9 cellular contexts compared by ENCODE assay signal in genomic region chr10:22314852-22315251, GRCh38. TPM values are rescaled to one million over a fixed set of nuclear protein-coding genes. Genes with fewer than 3 reads are reported as not detected.
A peak's percentile ranks its signal among the peaks of the same experiment; 100 is the strongest.
DNase-seq lines count a peak whose midpoint lies in the region; ATAC-seq and TF ChIP-seq lines count a peak whose summit lies in the region.
"Had no signal": no experiment of that assay in that cellular context is flagged by ENCODE, and none has a peak within 500 bp of the region (broad histone marks: within the 10 kb centered on the region; RNA-seq: fewer than 3 reads in every experiment).

No MANE protein-coding gene starts in this region.

- H3K9me3 Mint-ChIP-seq in activated CD8-positive, alpha-beta T cell treated with anti-CD3 and anti-CD28 coated beads, Interleukin-2, amount 10 ng/mL, durations not matched to agents 7 days and 5 days (ENCODE audit: insufficient read depth) = no peaks in the 10 kb centered on the region
- H3K9me3 Mint-ChIP-seq in natural killer cell = no peaks in the 10 kb centered on the region

- H3K27ac ChIP-seq in HCT116 (ENCODE audit: low read depth, low read length) (no peak overlapping the region), testis (peak overlapping the region in 1 of 2 donors; percentile 95)

- BruUV-seq in HCT116 (replicated peaks; lab: Mats Ljungman, UMichigan) = no TSS peak

- H3K79me2 ChIP-seq in HCT116 (ENCODE audit: insufficient read depth, low read length) = peaks cover 17% of the 10 kb centered on the region; the same call in 1 of the 2 replicates

- no peak for TF ChIP-seq RAD21 in HCT116 (IDR thresholded peaks at IDR 0.05; ENCODE audit: low read depth)

- TF ChIP-seq CTCF in HCT116 (IDR thresholded peaks at IDR 0.05 in 2 of 3, conservative IDR thresholded peaks at IDR 0.05 in 1 of 3; ENCODE audit: borderline replicate concordance in 1 of 3, insufficient read depth in 1 of 3, low read depth in 2 of 3, low read length in 2 of 3) (no peak), natural killer cell (IDR thresholded peaks at IDR 0.05) (no peak), testis (IDR thresholded peaks at IDR 0.05) (no peak), GM20000 (IDR thresholded peaks at IDR 0.05; ENCODE audit: extremely low read depth, missing control alignments) (no peak)

- H4K20me1 ChIP-seq in HCT116 (ENCODE audit: insufficient read depth) = no peaks in the 10 kb centered on the region

- H3K4me1 Mint-ChIP-seq in activated CD8-positive, alpha-beta T cell treated with anti-CD3 and anti-CD28 coated beads, Interleukin-2, amount 10 ng/mL, durations not matched to agents 7 days and 5 days (ENCODE audit: low read depth) = peaks cover 33% of the 10 kb centered on the region
- H3K4me1 Mint-ChIP-seq in natural killer cell = peaks cover 17 to 27% of the 10 kb centered on the region in 2 donors

- no peak overlapping the region for H2AFZ ChIP-seq in HCT116 (ENCODE audit: low read depth, low read length, poor library complexity, severe bottlenecking)

- no peak overlapping the region for H3K9ac ChIP-seq in HCT116 (ENCODE audit: low read length)

- RAD21 ChIA-PET in HCT116 (lab: Charles Lee; ENCODE audit: low non-redundant PET in 1 of 2, low total read pairs in 2 of 2, uncharacterized antibody in 2 of 2, unreplicated experiment in 2 of 2) = interaction anchor here in 1 of 2 experiments (0.6 kb wide), 1 partner anchor 69 kb away, joined by 3 read pairs; no protein-coding TSS in a partner anchor

- H3K27ac Mint-ChIP-seq in activated CD8-positive, alpha-beta T cell treated with anti-CD3 and anti-CD28 coated beads, Interleukin-2, amount 10 ng/mL, durations not matched to agents 7 days and 5 days = no peak overlapping the region
- peak overlapping the region in 1 of 2 donors; percentile 92 for H3K27ac Mint-ChIP-seq in natural killer cell

- DNase-seq in DMS 273 (lab: John Stamatoyannopoulos, UW; ENCODE audit: unreplicated experiment) = peak; percentile 14
- no peak for DNase-seq in DMS 273 treated with DMSO at 0.1 percent for 48 hours (lab: John Stamatoyannopoulos, UW)
- DNase-seq in HCT116 (ENCODE audit: low read depth, low spot score) = no peak
- DNase-seq in activated CD8-positive, alpha-beta T cell treated with anti-CD3 and anti-CD28 coated beads, Interleukin-2, amount 10 ng/mL, durations not matched to agents 7 days and 5 days = no peak
- no peak for DNase-seq in natural killer cell
- no peak for DNase-seq in testis
- DNase-seq in posterior vena cava (ENCODE audit: low spot score) = no peak
- DNase-seq in GM20000 (ENCODE audit: low spot score) = no peak

- peaks cover 5 to 29% of the 10 kb centered on the region in 2 experiments; a peak in 3 of 4 replicates for H3K4me1 ChIP-seq in HCT116 (ENCODE audit: control insufficient read depth in 1 of 2, insufficient read depth in 2 of 2, low read length in 2 of 2)
- peaks cover 9% of the 10 kb centered on the region for H3K4me1 ChIP-seq in testis

- no peaks in the 10 kb centered on the region for H3K9me2 ChIP-seq in HCT116 (ENCODE audit: insufficient read depth)

- ATAC-seq in HCT116 (no peak), natural killer cell (no peak)
- ATAC-seq in activated CD8-positive, alpha-beta T cell treated with anti-CD3 and anti-CD28 coated beads, Interleukin-2, amount 10 ng/mL, durations not matched to agents 7 days and 5 days = no peak

- no peak overlapping the region for H3K4me3 ChIP-seq in HCT116 (replicated peaks in 1 of 2; ENCODE audit: low read depth in 1 of 2, low read length in 2 of 2)
- peak overlapping the region in 1 of 2 donors; percentile 92 for H3K4me3 ChIP-seq in testis

- peaks cover 10% of the 10 kb centered on the region for H3K27me3 Mint-ChIP-seq in activated CD8-positive, alpha-beta T cell treated with anti-CD3 and anti-CD28 coated beads, Interleukin-2, amount 10 ng/mL, durations not matched to agents 7 days and 5 days (ENCODE audit: low read depth)
- H3K27me3 Mint-ChIP-seq in natural killer cell (ENCODE audit: low read depth in 2 of 2) = peaks cover 8 to 13% of the 10 kb centered on the region in 2 donors

- H3K4me2 ChIP-seq in HCT116 (ENCODE audit: low read length) = peak overlapping the region; percentile 88; the same call in 1 of the 2 replicates

- POLR2A ChIA-PET in HCT116 (lab: Charles Lee) = interaction anchor here (1.4 kb wide), 1 partner anchor 122 kb away, joined by 5 read pairs; no protein-coding TSS in a partner anchor
- POLR2A ChIA-PET in activated CD8-positive, alpha-beta T cell treated with anti-CD3 and anti-CD28 coated beads, Interleukin-2, amount 10 ng/mL, durations not matched to agents 7 days and 5 days (lab: Charles Lee) = interaction anchor here (2.0 to 2.5 kb wide), 4 partner anchors 10 to 311 kb away, joined by 8 to 20 read pairs (median 14); partner anchors contain the start of gene DNAJC1

- no peaks in the 10 kb centered on the region for H3K27me3 ChIP-seq in HCT116 (ENCODE audit: insufficient read depth, low read length)
- H3K27me3 ChIP-seq in testis = no peaks in the 10 kb centered on the region

- no peaks in the 10 kb centered on the region for H3K36me3 ChIP-seq in HCT116 (ENCODE audit: control insufficient read depth in 1 of 2, insufficient read depth in 2 of 2, low read length in 2 of 2)
- H3K36me3 ChIP-seq in testis (ENCODE audit: low read depth, missing control alignments) = no peaks in the 10 kb centered on the region

- CTCF ChIA-PET in HCT116 (lab: Charles Lee) = no interaction called here
- CTCF ChIA-PET in activated CD8-positive, alpha-beta T cell treated with anti-CD3 and anti-CD28 coated beads, Interleukin-2, amount 10 ng/mL, durations not matched to agents 7 days and 5 days (lab: Charles Lee) = interaction anchor here (1.0 to 2.4 kb wide), 4 partner anchors 17 to 84 kb away, joined by 3 to 8 read pairs (median 4); no protein-coding TSS in a partner anchor

- H3K9me3 ChIP-seq in HCT116 (ENCODE audit: control insufficient read depth in 1 of 2, insufficient read depth in 1 of 2, low read depth in 1 of 2, low read length in 2 of 2) (no peaks in the 10 kb centered on the region), testis (no peaks in the 10 kb centered on the region)

- TF ChIP-seq POLR2A in HCT116 (IDR thresholded peaks at IDR 0.05; ENCODE audit: borderline replicate concordance, extremely low read depth, insufficient read depth, insufficient read length) = no peak
- no peak for TF ChIP-seq POLR2A in testis (IDR thresholded peaks at IDR 0.05)

- intact Hi-C loops in HCT116 (cut with micrococcal nuclease) = loop anchor here (5.0 kb wide), 1 partner anchor 112 kb away; no protein-coding TSS in a partner anchor
- intact Hi-C loops in natural killer cell (cut with micrococcal nuclease) = loop anchor here (5.0 kb wide), 3 partner anchors 63 to 783 kb away; partner anchors contain the start of gene MLLT10
- intact Hi-C loops in testis (cut with DNase I; ENCODE audit: low total_unique reads) = no loop called here
- intact Hi-C loops in posterior vena cava (cut with DNase I) = loop anchor here in 1 of 2 donors (5.0 kb wide), 1 partner anchor 63 kb away; no protein-coding TSS in a partner anchor

- WGBS in testis, 2 donors = 30 to 42% methylated on average over 2 of the region's 2 CpGs

- peak overlapping the region; percentile 83 for H3K4me3 Mint-ChIP-seq in activated CD8-positive, alpha-beta T cell treated with anti-CD3 and anti-CD28 coated beads, Interleukin-2, amount 10 ng/mL, durations not matched to agents 7 days and 5 days
- H3K4me3 Mint-ChIP-seq in natural killer cell = peak overlapping the region; percentile 100

- peaks cover 10% of the 10 kb centered on the region for H3K36me3 Mint-ChIP-seq in activated CD8-positive, alpha-beta T cell treated with anti-CD3 and anti-CD28 coated beads, Interleukin-2, amount 10 ng/mL, durations not matched to agents 7 days and 5 days (ENCODE audit: low read depth)
- H3K36me3 Mint-ChIP-seq in natural killer cell = no peaks in the 10 kb centered on the region

TF ChIP-seq in HCT116, 20 proteins besides CTCF, POLR2A, EP300 and RAD21 (continues in another document):
- TF ChIP-seq YY1 (IDR thresholded peaks at IDR 0.05; ENCODE audit: extremely low read depth, insufficient replicate concordance, low read depth, low read length) = no peak
- TF ChIP-seq EGR1 (IDR thresholded peaks at IDR 0.05; ENCODE audit: low read depth) = no peak
- TF ChIP-seq CBX3 (IDR thresholded peaks at IDR 0.05; ENCODE audit: low read depth) = no peak

RNA-seq across cellular contexts. Expression of gene COMMD3, which starts 1.3 kb away (rescaled TPM):
- 43.0 TPM for total RNA-seq in HCT116 (2021; ENCODE audit: unreplicated experiment)
- 20.2 and 27.9 TPM in 2 replicates for polyA plus RNA-seq in HCT116 (2012)
- 10 to 100 TPM; 59.7 to 63.3 TPM for total RNA-seq in activated CD8-positive, alpha-beta T cell treated with anti-CD3 and anti-CD28 coated beads, Interleukin-2, amount 10 ng/mL, durations not matched to agents 7 days and 5 days
- 10 to 100 TPM; 43.1 to 48.3 (median 44.2) TPM for total RNA-seq in natural killer cell
- 10 to 100 TPM; 40.6 to 42.5 TPM for total RNA-seq in testis
- 70.2 TPM for polyA plus RNA-seq in testis (ENCODE audit: insufficient read depth, low read depth, low replicate concordance)
- 10 to 100 TPM; 52.6 to 57.6 TPM for total RNA-seq in posterior vena cava

RNA-seq across cellular contexts. Expression of gene BMI1, which starts 6.0 kb away (rescaled TPM):
- total RNA-seq in HCT116 (2021; ENCODE audit: unreplicated experiment) (81.1 TPM), natural killer cell (10 to 100 TPM; 60.5 to 69.8 (median 66.4) TPM), testis (100 to 1,000 TPM; 111 to 120 TPM), posterior vena cava (10 to 100 TPM; 56.5 to 71.7 TPM)
- polyA plus RNA-seq in HCT116 (2012) = 48.6 and 52.5 TPM in 2 replicates
- 10 to 100 TPM; 26.2 to 26.4 TPM for total RNA-seq in activated CD8-positive, alpha-beta T cell treated with anti-CD3 and anti-CD28 coated beads, Interleukin-2, amount 10 ng/mL, durations not matched to agents 7 days and 5 days
- polyA plus RNA-seq in testis (ENCODE audit: insufficient read depth, low read depth, low replicate concordance) = 56.3 TPM

RNA-seq across cellular contexts. Expression of gene SPAG6, which starts 30.4 kb away (rescaled TPM):
- total RNA-seq in HCT116 (2021; ENCODE audit: unreplicated experiment) = not detected
- polyA plus RNA-seq in HCT116 (2012) = not detected in 2 replicates
- under 1 TPM; 0.70 to 0.90 TPM for total RNA-seq in activated CD8-positive, alpha-beta T cell treated with anti-CD3 and anti-CD28 coated beads, Interleukin-2, amount 10 ng/mL, durations not matched to agents 7 days and 5 days
- total RNA-seq in natural killer cell = under 1 TPM in 2 of 3 donors, not detected in 1; 0.35 to 0.79 TPM
- total RNA-seq in testis = 100 to 1,000 TPM in 1 of 2 donors, 10 to 100 TPM in 1; 77.4 to 103 TPM
- polyA plus RNA-seq in testis (ENCODE audit: insufficient read depth, low read depth, low replicate concordance) = 258 TPM
- total RNA-seq in posterior vena cava = not detected
- polyA plus RNA-seq: keratinocyte had no signal

Comparison
In these comparisons a context has a peak if more than half of its experiments do, and no peak if none do; other contexts are left out.
1. RNA of gene SPAG6, which starts 30.4 kb away (total RNA-seq): 77.4 to 103 TPM in testis; 0.70 to 0.90 TPM in activated CD8-positive, alpha-beta T cell treated with anti-CD3 and anti-CD28 coated beads, Interleukin-2, amount 10 ng/mL, durations not matched to agents 7 days and 5 days, 0.35 to 0.79 TPM in natural killer cell, not detected in posterior vena cava and not detected in HCT116 (single experiment); every median in the first group is over 10 times any median in the second.